Comparison of ENCODE assay signal across 8 cellular contexts in genomic region chr17:64661041-64661730, GRCh38. TPM values are rescaled to one million over a fixed set of nuclear protein-coding genes. Genes with fewer than 3 reads are reported as not detected.
DNase-seq lines count a peak whose midpoint lies in the region; ATAC-seq and TF ChIP-seq lines count a peak whose summit lies in the region.
"Not testable (repeated sequence)": the region's sequence is repeated elsewhere in the genome, so short reads cannot be mapped to it uniquely, and the experiment has no call there.

No MANE protein-coding gene starts in this region.

- H3K9me3 ChIP-seq in Caco-2; hepatocyte (ENCODE audit: low read depth): not testable (repeated sequence)

- H3K27me3 Mint-ChIP-seq in Caco-2 (ENCODE audit: insufficient read depth, unreplicated experiment); MCF 10A (ENCODE audit: insufficient read depth, unreplicated experiment); osteocyte (ENCODE audit: unreplicated experiment): not testable (repeated sequence)

- TSS peak; percentile 29 for BruUV-seq in Caco-2 (replicated peaks; lab: Mats Ljungman, UMichigan)
- BruUV-seq in MCF 10A (replicated peaks; lab: Mats Ljungman, UMichigan) = not testable (repeated sequence)

- H4K20me1 ChIP-seq in hepatocyte (ENCODE audit: insufficient read depth, poor library complexity, severe bottlenecking) = peaks cover 38% of the 10 kb centered on the region

- H3K9me3 Mint-ChIP-seq in Caco-2 (ENCODE audit: unreplicated experiment); MCF 10A (ENCODE audit: unreplicated experiment); osteocyte (ENCODE audit: unreplicated experiment): not testable (repeated sequence)

- not testable (repeated sequence) for H3K4me1 ChIP-seq in Caco-2
- peaks cover 14% of the 10 kb centered on the region for H3K4me1 ChIP-seq in hepatocyte (ENCODE audit: insufficient read depth)

- H3K79me2 ChIP-seq in hepatocyte = peaks cover 48% of the 10 kb centered on the region

- H3K4me3 Mint-ChIP-seq in Caco-2 (ENCODE audit: unreplicated experiment) (peak overlapping the region; percentile 97), MCF 10A (ENCODE audit: unreplicated experiment) (peak overlapping the region; percentile 99), osteocyte (ENCODE audit: unreplicated experiment) (peak overlapping the region; percentile 98)

- H3K4me1 Mint-ChIP-seq in Caco-2 (ENCODE audit: low read depth, unreplicated experiment) (peaks cover 23% of the 10 kb centered on the region), MCF 10A (ENCODE audit: insufficient read depth, unreplicated experiment) (peaks cover 29% of the 10 kb centered on the region), osteocyte (ENCODE audit: unreplicated experiment) (peaks cover 69% of the 10 kb centered on the region)

- H3K36me3 ChIP-seq in Caco-2 (ENCODE audit: control insufficient read depth, insufficient read depth, low read length); hepatocyte (replicated peaks; ENCODE audit: insufficient read depth, low read depth): not testable (repeated sequence)

- not testable (repeated sequence) for H3K9me2 ChIP-seq in hepatocyte (replicated peaks; ENCODE audit: insufficient read depth)

- H3K27ac Mint-ChIP-seq in Caco-2 (ENCODE audit: unreplicated experiment) = peak overlapping the region; percentile 95
- peak overlapping the region; percentile 97 for H3K27ac Mint-ChIP-seq in MCF 10A (ENCODE audit: low read depth, unreplicated experiment)
- H3K27ac Mint-ChIP-seq in osteocyte (ENCODE audit: unreplicated experiment) = peak overlapping the region; percentile 94

- POLR2A ChIA-PET in Caco-2 (lab: Charles Lee) (interaction anchor here (0.6 to 0.7 kb wide), 3 partner anchors 15 to 1490 kb away, joined by 3 to 4 read pairs (median 3); partner anchors contain the start of gene POLG2), MCF 10A (lab: Yijun Ruan, JAX) (interaction anchor here (1.0 to 14.0 kb wide), 6 partner anchors 10 to 156 kb away, joined by 3 to 143 read pairs (median 8); partner anchors contain the start of genes CEP95 and DDX5)

- H3K36me3 Mint-ChIP-seq in Caco-2 (ENCODE audit: insufficient read depth, unreplicated experiment) (peaks cover 20% of the 10 kb centered on the region), MCF 10A (ENCODE audit: insufficient read depth, unreplicated experiment) (peaks cover 16% of the 10 kb centered on the region)
- not testable (repeated sequence) for H3K36me3 Mint-ChIP-seq in osteocyte (ENCODE audit: unreplicated experiment)

- H3K4me3 ChIP-seq in Caco-2 (ENCODE audit: low read depth, low read length) (peak overlapping the region; percentile 88), hepatocyte (peak overlapping the region; percentile 92)

- intact Hi-C loops in Caco-2 (cut with micrococcal nuclease; ENCODE audit: unreplicated experiment) (loop anchor here (5.0 kb wide), 1 partner anchor 154 kb away; the partner anchor contains the start of genes CEP95 and DDX5), MCF 10A (cut with micrococcal nuclease) (loop anchor here (2.0 to 10.0 kb wide), 3 partner anchors 46 to 114 kb away; no protein-coding TSS in a partner anchor)

- CTCF ChIA-PET in Caco-2 (lab: Charles Lee) = interaction anchor here (1.4 kb wide), 1 partner anchor 113 kb away, joined by 6 read pairs; no protein-coding TSS in a partner anchor
- CTCF ChIA-PET in MCF 10A (lab: Yijun Ruan, JAX) = not testable (repeated sequence)

- DNase-seq in Caco-2 = peak; percentile 42 to 50
- DNase-seq in NCI-H526 (lab: John Stamatoyannopoulos, UW) = peak; percentile 11 to 61
- DNase-seq in activated CD4-positive, alpha-beta T cell treated with anti-CD3 and anti-CD28 coated beads, Interleukin-2, amount 50 U/mL, for 1 hour = peak; percentile 41
- peak; percentile 43 for DNase-seq in MCF 10A (ENCODE audit: unreplicated experiment)
- peak; percentile 37 for DNase-seq in hepatocyte (ENCODE audit: low spot score)
- peak; percentile 76 for DNase-seq in osteocyte (ENCODE audit: extremely low spot score, unreplicated experiment)
- peak; percentile 8 to 26 for DNase-seq in stimulated activated CD8-positive, alpha-beta memory T cell treated with anti-CD3 and anti-CD28 coated beads, Interleukin-7, amount 100 ng/mL, for 4 hours (ENCODE audit: low read depth in 2 of 2)

- not testable (repeated sequence) for TF ChIP-seq CTCF in Caco-2 (IDR thresholded peaks at IDR 0.05; ENCODE audit: insufficient read depth in 1 of 2, low read depth in 1 of 2, low read length in 1 of 2, severe bottlenecking in 1 of 2, unreplicated experiment in 1 of 2); MCF 10A (IDR thresholded peaks at IDR 0.05; ENCODE audit: unreplicated experiment); hepatocyte (IDR thresholded peaks at IDR 0.05; ENCODE audit: poor library complexity); osteocyte (IDR thresholded peaks at IDR 0.05)

- peak; percentile 1 for ATAC-seq in HG02759 (IDR thresholded peaks at IDR 0.05; ENCODE audit: unreplicated experiment)

- H3K4me2 ChIP-seq in hepatocyte = peak overlapping the region; percentile 80

- WGBS in hepatocyte (ENCODE audit: low lambda C conversion rate, missing lambda C conversion rate) = under 1% methylated on average over 34 of the region's 35 CpGs

- peak overlapping the region; percentile 61 for H2AFZ ChIP-seq in hepatocyte

- not testable (repeated sequence) for H3K27me3 ChIP-seq in Caco-2 (replicated peaks; ENCODE audit: control insufficient read depth, insufficient read depth, low read length); hepatocyte

- H3K27ac ChIP-seq in hepatocyte = peak overlapping the region; percentile 98

RNA-seq across cellular contexts. Expression of gene SMURF2, which starts 0.9 kb away (rescaled TPM):
- 23.9 and 26.9 TPM in 2 replicates for total RNA-seq in Caco-2 (2022)
- 49.2 and 55.8 TPM in 2 replicates for total RNA-seq in MCF 10A (2022)
- 26.0 and 31.3 TPM in 2 replicates for total RNA-seq in hepatocyte
- 14.3 and 17.1 TPM in 2 replicates for polyA plus RNA-seq in hepatocyte
- total RNA-seq in osteocyte = 41.7 and 42.3 TPM in 2 replicates

Comparison
In these comparisons a context has a peak if more than half of its experiments do, and no peak if none do; other contexts are left out.
1. Peak in every context shown above with its lines: DNase-seq, ATAC-seq, H3K4me3 ChIP-seq and H3K27ac ChIP-seq.
2. DNase-seq: peak in every context shown above with its lines; median percentile 76 in osteocyte; 46 in Caco-2; 43 in MCF 10A; 41 in activated CD4-positive, alpha-beta T cell treated with anti-CD3 and anti-CD28 coated beads, Interleukin-2, amount 50 U/mL, for 1 hour; 37 in hepatocyte; 36 in NCI-H526; 17 in stimulated activated CD8-positive, alpha-beta memory T cell treated with anti-CD3 and anti-CD28 coated beads, Interleukin-7, amount 100 ng/mL, for 4 hours.